8 cellular contexts compared by ENCODE assay signal in genomic region chr9:137069508-137070071, GRCh38. TPM values are rescaled to one million over a fixed set of nuclear protein-coding genes. Genes with fewer than 3 reads are reported as not detected.
DNase-seq lines count a peak whose midpoint lies in the region; ATAC-seq and TF ChIP-seq lines count a peak whose summit lies in the region.

No MANE protein-coding gene starts in this region.

- no peaks in the 10 kb centered on the region for H3K36me3 ChIP-seq in OCI-LY3 (replicated peaks; ENCODE audit: low read depth, low read length)

- H3K4me1 ChIP-seq in OCI-LY3 (ENCODE audit: low read length): peaks cover 23% of the 10 kb centered on the region

- H3K4me2 ChIP-seq in OCI-LY3 (ENCODE audit: low read length): peak overlapping the region; percentile 97

- no peaks in the 10 kb centered on the region for H3K27me3 ChIP-seq in OCI-LY3 (ENCODE audit: low read depth, low read length)

- no peaks in the 10 kb centered on the region for H3K9me3 ChIP-seq in OCI-LY3 (ENCODE audit: insufficient read depth, low read length)

- peaks cover 8% of the 10 kb centered on the region for H3K27me3 Mint-ChIP-seq in glutamatergic neuron (ENCODE audit: unreplicated experiment)

- TF ChIP-seq CTCF in AG04449 (IDR thresholded peaks at IDR 0.05; ENCODE audit: insufficient read depth, low read length, missing control alignments) (no peak), OCI-LY3 (IDR thresholded peaks at IDR 0.05; ENCODE audit: low read depth, low read length) (no peak), glutamatergic neuron (IDR thresholded peaks at IDR 0.05; ENCODE audit: partially characterized antibody, unreplicated experiment) (no peak)

- no peak for DNase-seq in AG04449 (ENCODE audit: low read depth, low spot score)
- peak; percentile 55 for DNase-seq in glutamatergic neuron
- no peak for DNase-seq in SKM-1 (lab: John Stamatoyannopoulos, UW; ENCODE audit: unreplicated experiment)
- no peak for DNase-seq in NCI-H2107 treated with DMSO at 0.1 percent for 48 hours (lab: John Stamatoyannopoulos, UW; ENCODE audit: unreplicated experiment)
- DNase-seq in NCI-H446 treated with DMSO at 0.1 percent for 48 hours (lab: John Stamatoyannopoulos, UW): no peak
- no peak for DNase-seq in ureter (ENCODE audit: low spot score)

- no peak overlapping the region for H3K27ac Mint-ChIP-seq in glutamatergic neuron (ENCODE audit: unreplicated experiment)

- no peak overlapping the region for H2AFZ ChIP-seq in OCI-LY3 (ENCODE audit: low read depth, low read length)

- H3K4me3 Mint-ChIP-seq in glutamatergic neuron (ENCODE audit: unreplicated experiment): peak overlapping the region; percentile 63

- POLR2A ChIA-PET in AG04449 (lab: Yijun Ruan, JAX): interaction anchor here (0.8 to 1.5 kb wide), 3 partner anchors 14 to 40 kb away, joined by 3 to 4 read pairs (median 3); no protein-coding TSS in a partner anchor

- CTCF ChIA-PET in AG04449 (lab: Yijun Ruan, JAX): interaction anchor here (0.8 to 21.0 kb wide), 13 partner anchors 10 to 308 kb away, joined by 3 to 364 read pairs (median 11); partner anchors contain the start of genes ABCA2, ENTPD2, FUT7 and MAN1B1

- H3K4me1 Mint-ChIP-seq in glutamatergic neuron (ENCODE audit: low read depth, unreplicated experiment): peaks cover 8% of the 10 kb centered on the region

- no peaks in the 10 kb centered on the region for H3K36me3 Mint-ChIP-seq in glutamatergic neuron (ENCODE audit: unreplicated experiment)

- peaks cover 10% of the 10 kb centered on the region for H3K9me3 Mint-ChIP-seq in glutamatergic neuron (ENCODE audit: unreplicated experiment)

- H3K79me2 ChIP-seq in OCI-LY3 (ENCODE audit: low read length): peaks cover 15% of the 10 kb centered on the region

- H3K9ac ChIP-seq in OCI-LY3 (ENCODE audit: low read length): peak overlapping the region; percentile 95

- H4K20me1 ChIP-seq in OCI-LY3 (ENCODE audit: insufficient read depth, low read length): peaks cover 26% of the 10 kb centered on the region

- peak; percentile 13 for ATAC-seq in GM19372 (IDR thresholded peaks at IDR 0.05; ENCODE audit: low read depth, unreplicated experiment)

- peak overlapping the region; percentile 40 for H3K4me3 ChIP-seq in AG04449 (ENCODE audit: low read depth, low read length)
- peak overlapping the region; percentile 93 for H3K4me3 ChIP-seq in OCI-LY3 (ENCODE audit: low read length)

- no peak overlapping the region for H3K27ac ChIP-seq in OCI-LY3 (ENCODE audit: low read length)

RNA-seq across cellular contexts. Expression of gene SAPCD2, which starts 0.8 kb away (rescaled TPM):
- total RNA-seq in glutamatergic neuron (ENCODE audit: unreplicated experiment): 13.5 TPM
- 1.6 TPM for total RNA-seq in ureter

RNA-seq across cellular contexts. Expression of gene UAP1L1, which starts 7.7 kb away (rescaled TPM):
- total RNA-seq in glutamatergic neuron (ENCODE audit: unreplicated experiment) (5.1 TPM), ureter (12.7 TPM)

RNA-seq across cellular contexts. Expression of gene ENTPD2, which starts 15.7 kb away (rescaled TPM):
- total RNA-seq in glutamatergic neuron (ENCODE audit: unreplicated experiment) (0.69 TPM), ureter (1.3 TPM)

RNA-seq across cellular contexts. Expression of gene MAN1B1, which starts 17.2 kb away (rescaled TPM):
- total RNA-seq in glutamatergic neuron (ENCODE audit: unreplicated experiment) (59.8 TPM), ureter (57.8 TPM)

RNA-seq across cellular contexts. Expression of gene NPDC1, which starts 23.6 kb away (rescaled TPM):
- total RNA-seq in glutamatergic neuron (ENCODE audit: unreplicated experiment): 260 TPM
- total RNA-seq in ureter: 138 TPM
